In genomic region chr6:70479236-70479635, GRCh38 we compare ENCODE assay signal across 14 cellular contexts.
DNase-seq lines count a peak whose midpoint lies in the region; ATAC-seq and TF ChIP-seq lines count a peak whose summit lies in the region.
"Had no signal": no experiment of that assay in that cellular context is flagged by ENCODE, and none has a peak within 500 bp of the region (broad histone marks: within the 10 kb centered on the region; RNA-seq: fewer than 3 reads in every experiment).

No MANE protein-coding gene starts in this region.

- peaks cover 39% of the 10 kb centered on the region for H3K36me3 Mint-ChIP-seq in Calu3 (ENCODE audit: insufficient read depth, unreplicated experiment)

- H3K36me3 ChIP-seq in cardiac muscle cell = peaks cover 14% of the 10 kb centered on the region
- H3K36me3 ChIP-seq in right atrium auricular region = peaks cover 18% of the 10 kb centered on the region
- no peaks in the 10 kb centered on the region for H3K36me3 ChIP-seq in skeletal muscle satellite cell (ENCODE audit: insufficient read depth, low read length)

- no peaks in the 10 kb centered on the region for H3K27me3 Mint-ChIP-seq in Calu3 (ENCODE audit: unreplicated experiment)
- H3K27me3 Mint-ChIP-seq: activated naive CD8-positive, alpha-beta T cell treated with anti-CD3 and anti-CD28 coated beads for 36 hours had no signal

- H3K4me1 Mint-ChIP-seq in Calu3 (ENCODE audit: low read depth, unreplicated experiment) = peaks cover 5% of the 10 kb centered on the region
- H3K4me1 Mint-ChIP-seq: activated naive CD8-positive, alpha-beta T cell treated with anti-CD3 and anti-CD28 coated beads for 36 hours had no signal

- H3K4me3 ChIP-seq in cardiac muscle cell = no peak overlapping the region
- H3K4me3 ChIP-seq in right atrium auricular region = no peak overlapping the region
- no peak overlapping the region for H3K4me3 ChIP-seq in fibroblast of villous mesenchyme (ENCODE audit: low read depth, low read length)
- H3K4me3 ChIP-seq in skeletal muscle satellite cell (ENCODE audit: low read length) = no peak overlapping the region

- H3K27me3 ChIP-seq in cardiac muscle cell (no peaks in the 10 kb centered on the region), right atrium auricular region (no peaks in the 10 kb centered on the region), skeletal muscle satellite cell (ENCODE audit: control insufficient read depth, insufficient read depth, low read length) (no peaks in the 10 kb centered on the region)

- H3K9me3 Mint-ChIP-seq in Calu3 (ENCODE audit: low read depth, unreplicated experiment) = no peaks in the 10 kb centered on the region

- CTCF ChIA-PET in Calu3 (lab: Charles Lee) = no interaction called here

- intact Hi-C loops in Calu3 (cut with micrococcal nuclease; ENCODE audit: unreplicated experiment) = no loop called here

- H3K4me1 ChIP-seq in cardiac muscle cell (ENCODE audit: low read depth) (no peaks in the 10 kb centered on the region), right atrium auricular region (no peaks in the 10 kb centered on the region), skeletal muscle satellite cell (ENCODE audit: control insufficient read depth, insufficient read depth, low read length) (peaks cover 5% of the 10 kb centered on the region)

- H3K4me2 ChIP-seq in skeletal muscle satellite cell (ENCODE audit: low read length) = peak overlapping the region; percentile 7

- ATAC-seq in HG02885 (IDR thresholded peaks at IDR 0.05; ENCODE audit: poor library complexity, unreplicated experiment) = no peak
- ATAC-seq: left colon had no signal

- peak overlapping the region; percentile 18 for H3K27ac ChIP-seq in cardiac muscle cell
- H3K27ac ChIP-seq in right atrium auricular region = no peak overlapping the region
- H3K27ac ChIP-seq in VCaP = peak overlapping the region; percentile 71

- H3K4me3 Mint-ChIP-seq in Calu3 (ENCODE audit: low read depth, unreplicated experiment) = no peak overlapping the region
- H3K4me3 Mint-ChIP-seq: activated naive CD8-positive, alpha-beta T cell treated with anti-CD3 and anti-CD28 coated beads for 36 hours; neural crest cell had no signal

- H3K9ac ChIP-seq in skeletal muscle satellite cell (ENCODE audit: low read depth, low read length) = no peak overlapping the region

- H3K9me3 ChIP-seq in cardiac muscle cell (ENCODE audit: low read depth) (no peaks in the 10 kb centered on the region), right atrium auricular region (peaks cover 0 to 6% of the 10 kb centered on the region in 2 donors), skeletal muscle satellite cell (replicated peaks; ENCODE audit: low read length) (no peaks in the 10 kb centered on the region)

- DNase-seq in cardiac muscle cell (ENCODE audit: low read depth in 1 of 2, low spot score in 1 of 2) = peak; percentile 25 to 71
- DNase-seq in right atrium auricular region (ENCODE audit: low spot score) = no peak
- peak; percentile 88 for DNase-seq in fibroblast of villous mesenchyme (ENCODE audit: low read depth)
- no peak for DNase-seq in stimulated activated CD4-positive, alpha-beta T cell treated with anti-CD3 and anti-CD28 coated beads, Interleukin-4, amount 100 ng/mL, for 24 hours
- no peak for DNase-seq in Calu3
- DNase-seq: activated naive CD8-positive, alpha-beta T cell treated with anti-CD3 and anti-CD28 coated beads for 36 hours; Karpas-422; left colon; SIG-M5; stimulated activated CD4-positive, alpha-beta T cell treated with anti-CD3 and anti-CD28 coated beads, Interleukin-15, amount 100 ng/mL, for 24 hours had no signal

- no peak overlapping the region for H3K27ac Mint-ChIP-seq in Calu3 (ENCODE audit: unreplicated experiment)
- H3K27ac Mint-ChIP-seq: activated naive CD8-positive, alpha-beta T cell treated with anti-CD3 and anti-CD28 coated beads for 36 hours had no signal

- no TSS peak for BruUV-seq in Calu3 (replicated peaks; lab: Mats Ljungman, UMichigan)

- TF ChIP-seq CTCF in cardiac muscle cell (IDR thresholded peaks at IDR 0.05; ENCODE audit: low read depth, low read length) (no peak), right atrium auricular region (IDR thresholded peaks at IDR 0.05) (no peak), VCaP (conservative IDR thresholded peaks at IDR 0.05) (no peak), fibroblast of villous mesenchyme (IDR thresholded peaks at IDR 0.05; ENCODE audit: insufficient read depth, low read depth, low read length) (no peak), Calu3 (IDR thresholded peaks at IDR 0.05; ENCODE audit: unreplicated experiment) (no peak)

Comparison
In these comparisons a context has a peak if more than half of its experiments do, and no peak if none do; other contexts are left out.
1. DNase-seq: peak in cardiac muscle cell (2 of 2) and fibroblast of villous mesenchyme (single experiment); none in right atrium auricular region (single experiment), stimulated activated CD4-positive, alpha-beta T cell treated with anti-CD3 and anti-CD28 coated beads, Interleukin-4, amount 100 ng/mL, for 24 hours (single experiment) and Calu3 (single experiment).
2. H3K27ac ChIP-seq: peak in cardiac muscle cell (single experiment) and VCaP (single experiment); none in right atrium auricular region (0 of 2).